12 cellular contexts compared by ENCODE assay signal in genomic region chr5:181045857-181046256, GRCh38. TPM values are rescaled to one million over a fixed set of nuclear protein-coding genes. Genes with fewer than 3 reads are reported as not detected.
"Had no signal": no experiment of that assay in that cellular context is flagged by ENCODE, and none has a peak within 500 bp of the region (broad histone marks: within the 10 kb centered on the region; RNA-seq: fewer than 3 reads in every experiment).

No MANE protein-coding gene starts in this region.

RNA-seq across cellular contexts. Expression of gene BTNL9, which starts 5.8 kb away (rescaled TPM):
- total RNA-seq: activated CD4-positive, alpha-beta memory T cell treated with anti-CD3 and anti-CD28 coated beads for 36 hours; activated CD8-positive, alpha-beta memory T cell treated with anti-CD3 and anti-CD28 coated beads for 36 hours; activated naive CD8-positive, alpha-beta T cell treated with anti-CD3 and anti-CD28 coated beads, Interleukin-2, amount 10 ng/mL, durations not matched to agents 7 days and 5 days; IMR-90; MCF 10A had no signal
- polyA plus RNA-seq: IMR-90 had no signal

RNA-seq across cellular contexts. Expression of gene BTNL3, which starts 57.2 kb away (rescaled TPM):
- total RNA-seq: activated B cell treated with CpG ODN at 0.5 μM for 24 hours; activated CD4-positive, alpha-beta memory T cell treated with anti-CD3 and anti-CD28 coated beads for 36 hours; activated CD8-positive, alpha-beta memory T cell treated with anti-CD3 and anti-CD28 coated beads for 36 hours; activated naive CD8-positive, alpha-beta T cell treated with anti-CD3 and anti-CD28 coated beads, Interleukin-2, amount 10 ng/mL, durations not matched to agents 7 days and 5 days; activated T-helper 17 cell treated with anti-CD3 and anti-CD28 coated beads, Interleukin-2, amount 50 U/mL, for 72 hours; ascending aorta; cardiac septum; IMR-90; MCF 10A; SK-MEL-5; T-cell; T-helper 17 cell had no signal
- polyA plus RNA-seq: IMR-90 had no signal
